ENCODE assay signal across 1 cellular context in the genomic region with DNA sequence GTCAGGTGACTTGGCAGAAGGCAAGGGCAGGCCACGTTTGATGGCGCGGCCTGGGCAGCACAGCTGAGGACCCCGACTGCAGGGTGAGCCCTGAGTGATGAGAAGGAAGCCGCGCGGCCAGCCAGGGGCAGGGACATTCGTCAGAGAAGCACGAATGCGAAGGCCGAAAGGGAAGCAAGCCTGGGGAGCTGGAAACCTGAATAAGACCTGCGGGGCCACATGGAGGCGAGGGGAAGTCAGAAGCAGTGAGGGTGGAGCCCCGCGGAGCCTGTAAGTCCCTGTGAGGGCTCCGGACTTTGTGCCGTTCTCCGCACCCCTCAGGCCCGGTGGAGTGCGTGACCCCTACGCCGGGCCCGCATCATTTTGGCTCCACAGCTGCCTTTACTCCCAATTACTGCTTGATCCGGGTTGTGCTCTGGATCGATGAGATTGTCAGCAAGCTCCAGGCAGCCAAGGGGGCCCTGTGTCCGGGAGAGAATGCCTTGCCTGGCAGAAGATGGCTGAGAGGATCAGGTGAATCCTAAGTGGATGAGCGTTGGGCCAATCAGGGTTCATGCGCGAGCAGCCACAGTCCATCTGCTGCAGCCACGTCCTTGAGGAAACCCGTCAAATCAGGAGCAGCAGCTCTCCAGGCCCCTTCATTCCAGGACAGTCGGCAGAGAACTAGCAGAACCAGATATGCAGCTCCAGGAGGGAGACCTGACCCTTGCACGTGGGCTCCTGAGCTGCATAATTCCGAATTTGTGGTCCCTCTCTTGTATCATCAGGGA.
TF ChIP-seq lines count a peak whose summit lies in the region.

No MANE protein-coding gene starts in this region.

TF ChIP-seq in IMR-90, 13 proteins besides CTCF, POLR2A, EP300 and RAD21 (continued from another document):
- TF ChIP-seq, protein P1, sequence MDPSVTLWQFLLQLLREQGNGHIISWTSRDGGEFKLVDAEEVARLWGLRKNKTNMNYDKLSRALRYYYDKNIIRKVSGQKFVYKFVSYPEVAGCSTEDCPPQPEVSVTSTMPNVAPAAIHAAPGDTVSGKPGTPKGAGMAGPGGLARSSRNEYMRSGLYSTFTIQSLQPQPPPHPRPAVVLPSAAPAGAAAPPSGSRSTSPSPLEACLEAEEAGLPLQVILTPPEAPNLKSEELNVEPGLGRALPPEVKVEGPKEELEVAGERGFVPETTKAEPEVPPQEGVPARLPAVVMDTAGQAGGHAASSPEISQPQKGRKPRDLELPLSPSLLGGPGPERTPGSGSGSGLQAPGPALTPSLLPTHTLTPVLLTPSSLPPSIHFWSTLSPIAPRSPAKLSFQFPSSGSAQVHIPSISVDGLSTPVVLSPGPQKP (IDR thresholded peaks at IDR 0.05; ENCODE audit: borderline replicate concordance, low read depth, low read length): no peak
- TF ChIP-seq, protein P2, sequence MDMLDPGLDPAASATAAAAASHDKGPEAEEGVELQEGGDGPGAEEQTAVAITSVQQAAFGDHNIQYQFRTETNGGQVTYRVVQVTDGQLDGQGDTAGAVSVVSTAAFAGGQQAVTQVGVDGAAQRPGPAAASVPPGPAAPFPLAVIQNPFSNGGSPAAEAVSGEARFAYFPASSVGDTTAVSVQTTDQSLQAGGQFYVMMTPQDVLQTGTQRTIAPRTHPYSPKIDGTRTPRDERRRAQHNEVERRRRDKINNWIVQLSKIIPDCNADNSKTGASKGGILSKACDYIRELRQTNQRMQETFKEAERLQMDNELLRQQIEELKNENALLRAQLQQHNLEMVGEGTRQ (IDR thresholded peaks at IDR 0.05; ENCODE audit: low read depth, low read length): no peak
- TF ChIP-seq MAFK (IDR thresholded peaks at IDR 0.05; ENCODE audit: low read depth, low read length) (no peak), NFE2L2 (IDR thresholded peaks at IDR 0.05; ENCODE audit: low read depth, low read length) (no peak), FOS (IDR thresholded peaks at IDR 0.05; ENCODE audit: low read depth, low read length) (no peak), MAZ (IDR thresholded peaks at IDR 0.05; ENCODE audit: borderline replicate concordance, low read depth, low read length) (no peak), RCOR1 (IDR thresholded peaks at IDR 0.05; ENCODE audit: insufficient replicate concordance, low read length) (no peak), CEBPB (IDR thresholded peaks at IDR 0.05; ENCODE audit: low read depth, low read length) (no peak), BHLHE40 (IDR thresholded peaks at IDR 0.05; ENCODE audit: low read depth, low read length) (no peak)
